In genomic region chr2:71453404-71454220, GRCh38 we compare ENCODE assay signal across 8 cellular contexts. TPM values are rescaled to one million over a fixed set of nuclear protein-coding genes. Genes with fewer than 3 reads are reported as not detected.
DNase-seq lines count a peak whose midpoint lies in the region; ATAC-seq and TF ChIP-seq lines count a peak whose summit lies in the region.

Gene DYSF (plus strand): TSS chr2:71453561.

- H2BK12ac ChIP-seq in neuronal stem cell (ENCODE audit: low read length) = no peak within 1 kb of the TSS

- H4K91ac ChIP-seq in neuronal stem cell (ENCODE audit: low read depth, low read length, poor library complexity) = no peak within 1 kb of the TSS

- peak within 1 kb of the TSS; percentile 86 for H3K4me2 ChIP-seq in neuronal stem cell (ENCODE audit: insufficient read depth, low read length, poor library complexity, severe bottlenecking)

- no peak within 1 kb of the TSS for H2BK120ac ChIP-seq in neuronal stem cell (ENCODE audit: low read depth, low read length)

- no peaks in the 10 kb centered on the region for H3K9me3 Mint-ChIP-seq in activated T-cell treated with anti-CD3 and anti-CD28 coated beads, Interleukin-2, amount 50 U/mL, for 24 hours

- peak within 1 kb of the TSS; percentile 34 for H3K23ac ChIP-seq in neuronal stem cell (ENCODE audit: low read depth, low read length, poor library complexity)

- whole genome bisulfite sequencing in neuronal stem cell (ENCODE audit: extremely low coverage in 2 of 2, insufficient read length in 2 of 2, insufficient replicate concordance in 1 of 2), 2 donors = no CpG with 5 or more reads among the region's 66 CpGs

- H2BK5ac ChIP-seq in neuronal stem cell (ENCODE audit: low read length) = peak within 1 kb of the TSS; percentile 42

- H3K27me3 ChIP-seq in neuronal stem cell (ENCODE audit: control insufficient read depth in 3 of 3, insufficient read depth in 3 of 3, low read depth in 1 of 3, low read length in 3 of 3) = peaks cover 0 to 44% (median 16%) of the 10 kb centered on the region in 3 experiments

- peaks cover 52% of the 10 kb centered on the region for H3K27me3 Mint-ChIP-seq in activated T-cell treated with anti-CD3 and anti-CD28 coated beads, Interleukin-2, amount 50 U/mL, for 24 hours

- H3K36me3 Mint-ChIP-seq in activated T-cell treated with anti-CD3 and anti-CD28 coated beads, Interleukin-2, amount 50 U/mL, for 24 hours (ENCODE audit: low read depth) = no peaks in the 10 kb centered on the region

- no peak within 1 kb of the TSS for H4K8ac ChIP-seq in neuronal stem cell (ENCODE audit: low read depth, low read length)

- H3K9ac ChIP-seq in neuronal stem cell (ENCODE audit: low read depth, low read length, poor library complexity) = peak within 1 kb of the TSS; percentile 65

- H3K14ac ChIP-seq in neuronal stem cell (ENCODE audit: low read length) = no peak within 1 kb of the TSS

- H3K9me3 ChIP-seq in neuronal stem cell (replicated peaks in 1 of 2; ENCODE audit: control insufficient read depth in 2 of 2, insufficient read depth in 1 of 2, low read depth in 1 of 2, low read length in 2 of 2) = no peaks in the 10 kb centered on the region

- H3K27ac ChIP-seq in neuronal stem cell (replicated peaks; ENCODE audit: low read length) = no peak within 1 kb of the TSS

- no peak within 1 kb of the TSS for H3K27ac Mint-ChIP-seq in activated T-cell treated with anti-CD3 and anti-CD28 coated beads, Interleukin-2, amount 50 U/mL, for 24 hours

- no peaks in the 10 kb centered on the region for H3K36me3 ChIP-seq in neuronal stem cell (replicated peaks in 1 of 2; ENCODE audit: control insufficient read depth in 2 of 2, insufficient read depth in 2 of 2, low read length in 2 of 2)

- H2AK5ac ChIP-seq in neuronal stem cell (ENCODE audit: low read depth, low read length) = peak within 1 kb of the TSS; percentile 46

- H2BK15ac ChIP-seq in neuronal stem cell (ENCODE audit: low read length) = peak within 1 kb of the TSS; percentile 32

- peak; percentile 43 for DNase-seq in activated T-cell treated with anti-CD3 and anti-CD28 coated beads, Interleukin-2, amount 50 U/mL, for 24 hours
- DNase-seq in activated T-cell treated with anti-CD3 and anti-CD28 coated beads for 4 hours (no peak), glomerular endothelial cell (ENCODE audit: extremely low read depth, low read depth, low spot score) (no peak), neuronal stem cell (ENCODE audit: low spot score) (peak; percentile 59)
- DNase-seq in activated effector memory CD4-positive, alpha-beta T cell treated with Interleukin-2 at 50 U/mL for 16 hours = no peak

- H3K4me3 ChIP-seq in WI38 (ENCODE audit: low read depth, low read length) = peak within 1 kb of the TSS; percentile 15; the same call in 1 of the 2 replicates
- peak within 1 kb of the TSS; percentile 26 to 59 for H3K4me3 ChIP-seq in neuronal stem cell (ENCODE audit: low read length in 2 of 2)

- peaks cover 20 to 26% of the 10 kb centered on the region in 2 donors for H3K4me1 ChIP-seq in neuronal stem cell (ENCODE audit: control insufficient read depth in 2 of 2, insufficient read depth in 1 of 2, low read depth in 1 of 2, low read length in 2 of 2)

- H2AFZ ChIP-seq in neuronal stem cell (ENCODE audit: low read length) = peak within 1 kb of the TSS; percentile 84

- no peaks in the 10 kb centered on the region for H3K79me1 ChIP-seq in neuronal stem cell (ENCODE audit: low read depth, low read length)

- TF ChIP-seq CTCF in WI38 (IDR thresholded peaks at IDR 0.05; ENCODE audit: low read depth, low read length) = no peak

- H3K4me1 Mint-ChIP-seq in activated T-cell treated with anti-CD3 and anti-CD28 coated beads, Interleukin-2, amount 50 U/mL, for 24 hours (ENCODE audit: low read depth) = peaks cover 18% of the 10 kb centered on the region

- H3K4me3 Mint-ChIP-seq in activated T-cell treated with anti-CD3 and anti-CD28 coated beads, Interleukin-2, amount 50 U/mL, for 24 hours = peak within 1 kb of the TSS; percentile 57

- H3K4ac ChIP-seq in neuronal stem cell (ENCODE audit: low read length) = no peak within 1 kb of the TSS

- ATAC-seq in HG03378 (IDR thresholded peaks at IDR 0.05; ENCODE audit: unreplicated experiment) (no peak), HG02642 (IDR thresholded peaks at IDR 0.05; ENCODE audit: poor library complexity, unreplicated experiment) (no peak)

- peak within 1 kb of the TSS; percentile 62 for H3K18ac ChIP-seq in neuronal stem cell (ENCODE audit: low read length)

RNA-seq across cellular contexts. Expression of gene DYSF, which starts in this region (rescaled TPM):
- 300 and 435 TPM in 2 replicates for total RNA-seq in glomerular endothelial cell
- polyA plus RNA-seq in neuronal stem cell (2013, experiment 1 of 2) = 0.43 TPM
- 0.35 TPM for polyA plus RNA-seq in neuronal stem cell (2013, experiment 2 of 2)

Comparison
In these comparisons a context has a peak if more than half of its experiments do, and no peak if none do; other contexts are left out.
1. DNase-seq: peak in activated T-cell treated with anti-CD3 and anti-CD28 coated beads, Interleukin-2, amount 50 U/mL, for 24 hours (single experiment) and neuronal stem cell (single experiment); none in activated T-cell treated with anti-CD3 and anti-CD28 coated beads for 4 hours (single experiment), glomerular endothelial cell (single experiment) and activated effector memory CD4-positive, alpha-beta T cell treated with Interleukin-2 at 50 U/mL for 16 hours (single experiment).